Comparison of ENCODE assay signal across 25 cellular contexts in genomic region chr11:87057749-87058148, GRCh38.
"Had no signal": no experiment of that assay in that cellular context is flagged by ENCODE, and none has a peak within 500 bp of the region (broad histone marks: within the 10 kb centered on the region; RNA-seq: fewer than 3 reads in every experiment).

No MANE protein-coding gene starts in this region.

- H3K4me3 ChIP-seq: adrenal gland, esophagus squamous epithelium, left ventricle myocardium inferior, mucosa of descending colon, right atrium auricular region, spleen, uterus had no signal

- ATAC-seq: mucosa of descending colon; natural killer cell treated with Interleukin-12 subunit alpha and Interleukin-12 subunit beta and Interleukin-15 and Interleukin-18, amount 100 ng/mL, for 72 hours had no signal

- H3K27ac ChIP-seq: adrenal gland, esophagus squamous epithelium, left ventricle myocardium inferior, right atrium auricular region, spleen, uterus had no signal

- H3K36me3 ChIP-seq: adrenal gland, esophagus squamous epithelium, left ventricle myocardium inferior, right atrium auricular region, spleen, uterus had no signal

- H3K27me3 ChIP-seq: adrenal gland, esophagus squamous epithelium, right atrium auricular region, spleen, uterus had no signal

- H3K36me3 Mint-ChIP-seq: natural killer cell treated with Interleukin-12 subunit alpha and Interleukin-12 subunit beta and Interleukin-15 and Interleukin-18, amount 100 ng/mL, for 72 hours had no signal

- DNase-seq: activated CD4-positive, alpha-beta memory T cell treated with anti-CD3 and anti-CD28 coated beads for 36 hours; activated CD4-positive, alpha-beta T cell treated with anti-CD3 and anti-CD28 coated beads, Interleukin-2, amount 10 ng/mL, durations not matched to agents 24 days and 14 days; activated CD4-positive, CD25-positive, alpha-beta regulatory T cell treated with anti-CD3 and anti-CD28 coated beads, Interleukin-2, amount 50 U/mL, for 72 hours; activated CD8-positive, alpha-beta memory T cell treated with anti-CD3 and anti-CD28 coated beads, Interleukin-2, amount 50 U/mL, for 4 hours; activated effector memory CD4-positive, alpha-beta T cell treated with anti-CD3 and anti-CD28 coated beads, Interleukin-2, amount 50 U/mL, for 16 hours; activated naive CD4-positive, alpha-beta T cell treated with anti-CD3 and anti-CD28 coated beads for 36 hours; activated naive CD8-positive, alpha-beta T cell treated with anti-CD3 and anti-CD28 coated beads for 36 hours; activated T-cell treated with anti-CD3 and anti-CD28 coated beads, Interleukin-2, amount 50 U/mL, for 1 hour; adrenal gland; esophagus squamous epithelium; foreskin melanocyte; left ventricle myocardium inferior; mucosa of descending colon; spleen; stimulated activated naive CD4-positive, alpha-beta T cell; T-helper 1 cell; uterus had no signal

- H3K4me3 Mint-ChIP-seq: activated CD4-positive, alpha-beta memory T cell treated with anti-CD3 and anti-CD28 coated beads for 36 hours; activated CD4-positive, alpha-beta T cell treated with anti-CD3 and anti-CD28 coated beads, Interleukin-2, amount 10 ng/mL, durations not matched to agents 24 days and 14 days; activated naive CD4-positive, alpha-beta T cell treated with anti-CD3 and anti-CD28 coated beads for 36 hours; activated naive CD8-positive, alpha-beta T cell treated with anti-CD3 and anti-CD28 coated beads for 36 hours; activated T-helper 1 cell treated with anti-CD3 and anti-CD28 coated beads, Interleukin-12 subunit alpha, Interleukin-12 subunit beta, Interleukin-2, Interleukin-4 antibody, amounts not matched to agents 30 ng/mL and 10 ng/mL and 1 ng/mL, durations not matched to agents 14 hours and 24 hours and 36 hours; dendritic cell treated with granulocyte-macrophage colony-stimulating factor and Interleukin-4, amounts not matched to agents 40 ng/mL and 50 ng/mL, for 4 days; natural killer cell treated with Interleukin-12 subunit alpha and Interleukin-12 subunit beta and Interleukin-15 and Interleukin-18, amount 100 ng/mL, for 72 hours; T-helper 2 cell treated with Interferon-gamma antibody and Interleukin-4, amounts not matched to agents 5 μg/mL and 100 μg/mL, for 36 hours; type B pancreatic cell had no signal

- H3K9me3 ChIP-seq: adrenal gland, esophagus squamous epithelium, left ventricle myocardium inferior, mucosa of descending colon, right atrium auricular region, spleen, uterus had no signal

- H3K27me3 Mint-ChIP-seq: activated CD4-positive, alpha-beta memory T cell treated with anti-CD3 and anti-CD28 coated beads for 36 hours; activated CD4-positive, alpha-beta T cell treated with anti-CD3 and anti-CD28 coated beads, Interleukin-2, amount 10 ng/mL, durations not matched to agents 24 days and 14 days; activated naive CD8-positive, alpha-beta T cell treated with anti-CD3 and anti-CD28 coated beads for 36 hours; dendritic cell treated with granulocyte-macrophage colony-stimulating factor and Interleukin-4, amounts not matched to agents 40 ng/mL and 50 ng/mL, for 4 days; natural killer cell treated with Interleukin-12 subunit alpha and Interleukin-12 subunit beta and Interleukin-15 and Interleukin-18, amount 100 ng/mL, for 72 hours; type B pancreatic cell had no signal

- H3K4me1 ChIP-seq: esophagus squamous epithelium, right atrium auricular region, spleen, uterus had no signal

- H3K27ac Mint-ChIP-seq: activated CD4-positive, alpha-beta memory T cell treated with anti-CD3 and anti-CD28 coated beads for 36 hours; activated CD4-positive, alpha-beta T cell treated with anti-CD3 and anti-CD28 coated beads, Interleukin-2, amount 10 ng/mL, durations not matched to agents 24 days and 14 days; activated naive CD4-positive, alpha-beta T cell treated with anti-CD3 and anti-CD28 coated beads for 36 hours; activated naive CD8-positive, alpha-beta T cell treated with anti-CD3 and anti-CD28 coated beads for 36 hours; activated T-helper 1 cell treated with anti-CD3 and anti-CD28 coated beads, Interleukin-12 subunit alpha, Interleukin-12 subunit beta, Interleukin-2, Interleukin-4 antibody, amounts not matched to agents 30 ng/mL and 10 ng/mL and 1 ng/mL, durations not matched to agents 14 hours and 24 hours and 36 hours; dendritic cell treated with granulocyte-macrophage colony-stimulating factor and Interleukin-4, amounts not matched to agents 40 ng/mL and 50 ng/mL, for 4 days; natural killer cell treated with Interleukin-12 subunit alpha and Interleukin-12 subunit beta and Interleukin-15 and Interleukin-18, amount 100 ng/mL, for 72 hours; T-helper 2 cell treated with Interferon-gamma antibody and Interleukin-4, amounts not matched to agents 5 μg/mL and 100 μg/mL, for 36 hours; type B pancreatic cell had no signal

- FAIRE-seq: astrocyte, islet of Langerhans had no signal

- H3K9me3 Mint-ChIP-seq: activated CD4-positive, alpha-beta memory T cell treated with anti-CD3 and anti-CD28 coated beads for 36 hours; activated CD4-positive, alpha-beta T cell treated with anti-CD3 and anti-CD28 coated beads, Interleukin-2, amount 10 ng/mL, durations not matched to agents 24 days and 14 days; activated naive CD4-positive, alpha-beta T cell treated with anti-CD3 and anti-CD28 coated beads for 36 hours; activated naive CD8-positive, alpha-beta T cell treated with anti-CD3 and anti-CD28 coated beads for 36 hours; activated T-helper 1 cell treated with anti-CD3 and anti-CD28 coated beads, Interleukin-12 subunit alpha, Interleukin-12 subunit beta, Interleukin-2, Interleukin-4 antibody, amounts not matched to agents 30 ng/mL and 10 ng/mL and 1 ng/mL, durations not matched to agents 14 hours and 24 hours and 36 hours; dendritic cell treated with granulocyte-macrophage colony-stimulating factor and Interleukin-4, amounts not matched to agents 40 ng/mL and 50 ng/mL, for 4 days; natural killer cell treated with Interleukin-12 subunit alpha and Interleukin-12 subunit beta and Interleukin-15 and Interleukin-18, amount 100 ng/mL, for 72 hours; T-helper 2 cell treated with Interferon-gamma antibody and Interleukin-4, amounts not matched to agents 5 μg/mL and 100 μg/mL, for 36 hours; type B pancreatic cell had no signal
